ENCODE assay signal across 16 cellular contexts in the genomic region with DNA sequence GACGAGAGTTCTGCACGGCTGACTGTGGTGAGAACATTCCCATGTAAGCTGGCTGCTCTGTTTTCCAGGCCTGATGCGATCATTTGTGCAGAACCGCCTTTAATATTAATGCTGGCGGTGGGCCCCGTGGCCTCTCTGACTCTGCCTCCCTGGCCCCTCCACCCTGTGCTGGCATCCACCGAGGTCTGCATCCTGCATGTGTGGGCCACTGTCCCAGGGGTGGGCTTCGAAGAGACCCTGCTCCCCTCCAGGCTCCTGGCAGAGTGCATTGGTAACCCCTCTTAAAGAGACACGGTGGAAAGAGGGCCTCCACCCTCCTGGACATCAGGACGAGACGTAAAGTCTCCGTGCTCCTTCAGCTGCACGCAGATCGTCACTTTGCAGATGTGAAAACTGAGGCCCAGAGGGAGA.
DNase-seq lines count a peak whose midpoint lies in the region; ATAC-seq, FAIRE-seq and TF ChIP-seq lines count a peak whose summit lies in the region.
"Had no signal": no experiment of that assay in that cellular context is flagged by ENCODE, and none has a peak within 500 bp of the region (broad histone marks: within the 10 kb centered on the region; RNA-seq: fewer than 3 reads in every experiment).

No MANE protein-coding gene starts in this region.

- no peak overlapping the region; the same call in 1 of the 2 replicates for H4K8ac ChIP-seq in H1 (ENCODE audit: extremely low read depth, insufficient read depth, low read length)

- DNase-seq in NT2/D1 (ENCODE audit: low read depth, low spot score) = no peak
- no peak for DNase-seq in H1 (ENCODE audit: low read depth in 1 of 2, low spot score in 2 of 2)
- DNase-seq in left lobe of liver (ENCODE audit: low spot score) = peak; percentile 39
- peak; percentile 41 for DNase-seq in sciatic nerve (ENCODE audit: low spot score)
- no peak for DNase-seq in WERI-Rb-1
- DNase-seq: Caco-2; CD4-positive, alpha-beta T cell; HFFc6 had no signal

- no peak overlapping the region for H2AFZ ChIP-seq in H1 (ENCODE audit: low read length)
- H2AFZ ChIP-seq: GM23338 had no signal

- intact Hi-C loops in sciatic nerve (cut with DNase I) = no loop called here

- H2BK5ac ChIP-seq in H1 (ENCODE audit: low read depth, low read length) = no peak overlapping the region

- peaks cover 11% of the 10 kb centered on the region for H3K4me1 ChIP-seq in NT2/D1 (ENCODE audit: insufficient read depth, insufficient read length)
- peaks cover 0 to 18% (median 9%) of the 10 kb centered on the region in 4 experiments for H3K4me1 ChIP-seq in H1 (replicated peaks in 1 of 4; ENCODE audit: control insufficient read depth in 3 of 4, insufficient read depth in 4 of 4, low read length in 3 of 4)
- H3K4me1 ChIP-seq: Caco-2 had no signal

- H3K36me3 ChIP-seq in NT2/D1 (ENCODE audit: insufficient read depth, insufficient read length, low read length) = no peaks in the 10 kb centered on the region
- H3K36me3 ChIP-seq in H1 (ENCODE audit: control insufficient read depth in 2 of 4, insufficient read depth in 4 of 4, low read length in 3 of 4) = no peaks in the 10 kb centered on the region
- H3K36me3 ChIP-seq in WERI-Rb-1 = no peaks in the 10 kb centered on the region

- no peak overlapping the region for H2AK5ac ChIP-seq in H1 (ENCODE audit: low read depth, low read length)

- no peak overlapping the region for H3K14ac ChIP-seq in H1 (ENCODE audit: insufficient read length)

- TF ChIP-seq RAD21 in H1 (IDR thresholded peaks at IDR 0.05 in 1 of 2, conservative IDR thresholded peaks at IDR 0.05 in 1 of 2; ENCODE audit: low read depth in 2 of 2, low read length in 2 of 2) = no peak

- no peak for ATAC-seq in left lobe of liver
- no peak for ATAC-seq in sciatic nerve
- ATAC-seq in GM21529 (IDR thresholded peaks at IDR 0.05; ENCODE audit: unreplicated experiment) = no peak
- no peak for ATAC-seq in HG02981 (IDR thresholded peaks at IDR 0.05; ENCODE audit: unreplicated experiment)
- ATAC-seq: GM23338 had no signal

- WGBS in H1 (ENCODE audit: extremely low coverage in 1 of 2, insufficient coverage in 1 of 2, insufficient read length in 1 of 2, insufficient replicate concordance in 2 of 2, low coverage in 1 of 2, low lambda C conversion rate in 2 of 2, missing lambda C conversion rate in 1 of 2), 2 experiments = 92% methylated on average over 14 of the region's 14 CpGs; no CpG with 5 or more reads in 1 of the 2 experiments

- H3K56ac ChIP-seq in H1 (replicated peaks; ENCODE audit: insufficient read length, low read depth, low read length) = no peak overlapping the region

- H3K23me2 ChIP-seq in H1 (ENCODE audit: low read depth, low read length) = peaks cover 6% of the 10 kb centered on the region; the same call in 1 of the 2 replicates

- no peak overlapping the region for H3K18ac ChIP-seq in H1 (ENCODE audit: extremely low read depth, low read length)

- H3K23ac ChIP-seq in H1 (ENCODE audit: insufficient read length) = no peak overlapping the region

- H4K20me1 ChIP-seq in H1 (replicated peaks in 1 of 2; ENCODE audit: control insufficient read depth in 1 of 2, insufficient read depth in 2 of 2, low read length in 2 of 2) = no peaks in the 10 kb centered on the region

- no peaks in the 10 kb centered on the region for H3K79me2 ChIP-seq in H1 (ENCODE audit: control insufficient read depth in 1 of 2, insufficient read depth in 2 of 2, low read length in 2 of 2)

- H3K4me3 ChIP-seq in NT2/D1 (ENCODE audit: insufficient read length, low read depth) = no peak overlapping the region
- H3K4me3 ChIP-seq in H1 (ENCODE audit: extremely low read depth in 1 of 4, insufficient read depth in 2 of 4, low read depth in 3 of 4, low read length in 4 of 4) = no peak overlapping the region
- H3K4me3 ChIP-seq in WERI-Rb-1 (ENCODE audit: low read depth, low read length) = no peak overlapping the region
- H3K4me3 ChIP-seq: GM23338 had no signal

- no peak overlapping the region for H4K5ac ChIP-seq in H1 (ENCODE audit: insufficient read length, low read depth, low read length)

- CTCF ChIA-PET in H1 (lab: Charles Lee; ENCODE audit: partially characterized antibody) = interaction anchor here (1.2 to 2.2 kb wide), 6 partner anchors 9 to 106 kb away, joined by 3 to 7 read pairs (median 6); no protein-coding TSS in a partner anchor

- 0 out of 2 replicates have a peak overlapping the region, but pooled peaks have one; percentile 10 for H2BK20ac ChIP-seq in H1 (ENCODE audit: low read length)

- no peak overlapping the region for H2BK12ac ChIP-seq in H1 (ENCODE audit: low read depth, low read length)

- H3K79me1 ChIP-seq in H1 (ENCODE audit: low read depth, low read length) = no peaks in the 10 kb centered on the region

- TF ChIP-seq CTCF in H1 (IDR thresholded peaks at IDR 0.05; ENCODE audit: control extremely low read depth in 1 of 3, insufficient read depth in 1 of 3, low read depth in 1 of 3, low read length in 3 of 3) (no peak), WERI-Rb-1 (IDR thresholded peaks at IDR 0.05; ENCODE audit: low read depth, low read length) (no peak)

- H2BK120ac ChIP-seq in H1 (replicated peaks; ENCODE audit: low read depth, low read length) = no peak overlapping the region

- H3K4ac ChIP-seq in H1 (replicated peaks; ENCODE audit: insufficient read length, low read depth, low read length) = no peak overlapping the region

- H2BK15ac ChIP-seq in H1 (ENCODE audit: low read length) = 0 out of 2 replicates have a peak overlapping the region, but pooled peaks have one; percentile 73

- H3K9ac ChIP-seq in NT2/D1 (ENCODE audit: insufficient read length, low read depth) (peak overlapping the region; percentile 34), H1 (replicated peaks in 1 of 4; ENCODE audit: extremely low read depth in 1 of 4, low read depth in 3 of 4, low read length in 3 of 4) (no peak overlapping the region)

- H4K91ac ChIP-seq in H1 (replicated peaks; ENCODE audit: insufficient read length, low read length) = peak overlapping the region; percentile 36

- no peaks in the 10 kb centered on the region for H3K9me3 ChIP-seq in NT2/D1 (ENCODE audit: insufficient read depth, low read length)
- no peaks in the 10 kb centered on the region for H3K9me3 ChIP-seq in H1 (ENCODE audit: insufficient read depth in 2 of 2, low read depth in 1 of 2, low read length in 1 of 2)
- H3K9me3 ChIP-seq in WERI-Rb-1 (ENCODE audit: severe bottlenecking) = no peaks in the 10 kb centered on the region
- H3K9me3 ChIP-seq: Caco-2 had no signal

- POLR2A ChIA-PET in H1 (lab: Charles Lee; ENCODE audit: partially characterized antibody) = interaction anchor here (0.6 to 2.2 kb wide), 2 partner anchors 9 to 19 kb away, joined by 3 to 7 read pairs; no protein-coding TSS in a partner anchor

- no peaks in the 10 kb centered on the region for H3K27me3 ChIP-seq in NT2/D1 (ENCODE audit: insufficient read depth, insufficient read length)
- peaks cover 0 to 4% (median under 1%) of the 10 kb centered on the region in 4 experiments; a peak in 2 of 7 replicates for H3K27me3 ChIP-seq in H1 (replicated peaks in 1 of 4; ENCODE audit: control insufficient read depth in 3 of 4, extremely low read depth in 1 of 4, insufficient read depth in 3 of 4, low read length in 3 of 4)
- H3K27me3 ChIP-seq in WERI-Rb-1 (ENCODE audit: insufficient read depth, low read depth, severe bottlenecking) = no peaks in the 10 kb centered on the region

- H3K27ac ChIP-seq in H1 (ENCODE audit: low read depth, low read length) = no peak overlapping the region
- H3K27ac ChIP-seq in WERI-Rb-1 = no peak overlapping the region
- H3K27ac ChIP-seq: C4-2B had no signal

- no peak for FAIRE-seq in H1 (lab: Jason Lieb, UNC)
- FAIRE-seq: D721Med, G401.6, GM18507, HepG2 had no signal

- no peak for TF ChIP-seq EP300 in H1 (IDR thresholded peaks at IDR 0.05; ENCODE audit: borderline replicate concordance in 1 of 2, low read depth in 2 of 2, low read length in 2 of 2)

- no peak overlapping the region for H3K4me2 ChIP-seq in H1 (ENCODE audit: insufficient read depth in 1 of 2, low read depth in 2 of 2, low read length in 2 of 2)
- H3K4me2 ChIP-seq: GM23338 had no signal

- TF ChIP-seq POLR2A in H1 (IDR thresholded peaks at IDR 0.05; ENCODE audit: control extremely low read depth in 1 of 2, low read depth in 2 of 2, low read length in 2 of 2) = no peak

TF ChIP-seq in H1, 55 proteins besides CTCF, POLR2A, EP300 and RAD21 (continues in another document):
- TF ChIP-seq RNF2 (IDR thresholded peaks at IDR 0.05; ENCODE audit: borderline replicate concordance, low read depth, low read length, missing control alignments, poor library complexity, severe bottlenecking) (no peak), SRF (IDR thresholded peaks at IDR 0.05; ENCODE audit: low read depth, low read length) (no peak), SUZ12 (IDR thresholded peaks at IDR 0.05; ENCODE audit: low read length) (no peak), TBP (IDR thresholded peaks at IDR 0.05; ENCODE audit: low read depth, low read length) (no peak), HDAC2 (IDR thresholded peaks at IDR 0.05; ENCODE audit: borderline replicate concordance in 1 of 2, low read depth in 2 of 2, low read length in 2 of 2) (no peak), TCF12 (IDR thresholded peaks at IDR 0.05; ENCODE audit: low read depth, low read length) (no peak), CREB1 (IDR thresholded peaks at IDR 0.05) (no peak), NRF1 (IDR thresholded peaks at IDR 0.05; ENCODE audit: low read depth, low read length) (no peak), CTBP2 (IDR thresholded peaks at IDR 0.05; ENCODE audit: borderline replicate concordance, insufficient read depth, insufficient read length, low read length) (no peak), KDM5A (IDR thresholded peaks at IDR 0.05; ENCODE audit: low read length) (no peak), SP4 (IDR thresholded peaks at IDR 0.05; ENCODE audit: low read length) (no peak), SIRT6 (IDR thresholded peaks at IDR 0.05; ENCODE audit: low read length) (no peak), BRCA1 (IDR thresholded peaks at IDR 0.05; ENCODE audit: low read depth, low read length) (no peak), POLR2AphosphoS5 (IDR thresholded peaks at IDR 0.05; ENCODE audit: low read depth, low read length) (no peak), CBX8 (IDR thresholded peaks at IDR 0.05; ENCODE audit: borderline replicate concordance, low read depth, low read length) (no peak), GABPA (IDR thresholded peaks at IDR 0.05; ENCODE audit: borderline replicate concordance, insufficient read depth, low read length) (no peak), KDM4A (IDR thresholded peaks at IDR 0.05; ENCODE audit: low read depth, low read length, severe bottlenecking) (no peak), SP1 (IDR thresholded peaks at IDR 0.05; ENCODE audit: low read depth, low read length) (no peak)
- TF ChIP-seq, protein P1, sequence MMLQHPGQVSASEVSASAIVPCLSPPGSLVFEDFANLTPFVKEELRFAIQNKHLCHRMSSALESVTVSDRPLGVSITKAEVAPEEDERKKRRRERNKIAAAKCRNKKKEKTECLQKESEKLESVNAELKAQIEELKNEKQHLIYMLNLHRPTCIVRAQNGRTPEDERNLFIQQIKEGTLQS (IDR thresholded peaks at IDR 0.05; ENCODE audit: insufficient read depth, low read depth, low read length) = no peak

Comparison
In these comparisons a context has a peak if more than half of its experiments do, and no peak if none do; other contexts are left out.
1. DNase-seq: peak in left lobe of liver (single experiment) and sciatic nerve (single experiment); none in NT2/D1 (single experiment), H1 (0 of 2) and WERI-Rb-1 (single experiment).